ENCODE assay signal across 44 cellular contexts in genomic region chr1:152957561-152957960, GRCh38. TPM values are rescaled to one million over a fixed set of nuclear protein-coding genes. Genes with fewer than 3 reads are reported as not detected.
"Had no signal": no experiment of that assay in that cellular context is flagged by ENCODE, and none has a peak within 500 bp of the region (broad histone marks: within the 10 kb centered on the region; RNA-seq: fewer than 3 reads in every experiment).

No MANE protein-coding gene starts in this region.

- H3K27me3 Mint-ChIP-seq: activated naive CD8-positive, alpha-beta T cell treated with anti-CD3 and anti-CD28 coated beads, Interleukin-2, amount 50 U/mL, for 24 hours had no signal

- H3K9me3 ChIP-seq: adrenal gland, ascending aorta, body of pancreas, breast epithelium had no signal

- H3K27ac Mint-ChIP-seq: activated naive CD4-positive, alpha-beta T cell treated with anti-CD3 and anti-CD28 coated beads for 36 hours; activated naive CD4-positive, alpha-beta T cell treated with anti-CD3 and anti-CD28 coated beads, Interleukin-2, amount 10 ng/mL, durations not matched to agents 7 days and 5 days; activated naive CD4-positive, alpha-beta T cell treated with anti-CD3 and anti-CD28 coated beads, Interleukin-2, amount 50 U/mL, for 24 hours; activated naive CD4-positive, alpha-beta T cell treated with anti-CD3 and anti-CD28 coated beads, Interleukin-2, amount 50 U/mL, for 72 hours; activated naive CD8-positive, alpha-beta T cell; activated naive CD8-positive, alpha-beta T cell treated with anti-CD3 and anti-CD28 coated beads for 36 hours; activated naive CD8-positive, alpha-beta T cell treated with anti-CD3 and anti-CD28 coated beads, Interleukin-2, amount 10 ng/mL, durations not matched to agents 7 days and 5 days; activated naive CD8-positive, alpha-beta T cell treated with anti-CD3 and anti-CD28 coated beads, Interleukin-2, amount 50 U/mL, for 24 hours; activated T-cell treated with anti-CD3 and anti-CD28 coated beads, Interleukin-2, amount 50 U/mL, for 24 hours; activated T-cell treated with anti-CD3 and anti-CD28 coated beads, Interleukin-2, amount 50 U/mL, for 72 hours; activated T-helper 1 cell treated with anti-CD3 and anti-CD28 coated beads, Interleukin-12 subunit alpha, Interleukin-12 subunit beta, Interleukin-2, Interleukin-4 antibody, amounts not matched to agents 30 ng/mL and 10 ng/mL and 1 ng/mL, durations not matched to agents 14 hours and 24 hours and 36 hours; activated T-helper 17 cell treated with anti-CD3 and anti-CD28 coated beads, Interleukin-2, amount 50 U/mL, for 72 hours; activated T-helper 2 cell treated with anti-CD3 and anti-CD28 coated beads, Interferon-gamma antibody, Interleukin-2, Interleukin-4, amounts not matched to agents 10 μg/mL and 5 μg/mL and 100 μg/mL, durations not matched to agents 14 hours and 24 hours and 36 hours; brain had no signal

- H3K27me3 ChIP-seq: adrenal gland, ascending aorta, body of pancreas, brain microvascular endothelial cell, breast epithelium, cardiac muscle cell had no signal

- DNase-seq: activated effector memory CD4-positive, alpha-beta T cell treated with anti-CD3 and anti-CD28 coated beads, Interleukin-2, amount 50 U/mL, for 16 hours; activated effector memory CD4-positive, alpha-beta T cell treated with Interleukin-2 at 50 U/mL for 16 hours; activated gamma-delta T cell; activated gamma-delta T cell treated with Interleukin-2 at 50 U/mL for 16 hours; activated naive CD4-positive, alpha-beta T cell; activated naive CD4-positive, alpha-beta T cell treated with anti-CD3 and anti-CD28 coated beads for 36 hours; activated naive CD4-positive, alpha-beta T cell treated with anti-CD3 and anti-CD28 coated beads, Interleukin-2, amount 10 ng/mL, durations not matched to agents 7 days and 5 days; activated naive CD4-positive, alpha-beta T cell treated with anti-CD3 and anti-CD28 coated beads, Interleukin-2, amount 50 U/mL, for 16 hours; activated naive CD4-positive, alpha-beta T cell treated with Interleukin-2 at 50 U/mL for 16 hours; activated naive CD8-positive, alpha-beta T cell treated with anti-CD3 and anti-CD28 coated beads for 36 hours; activated naive CD8-positive, alpha-beta T cell treated with anti-CD3 and anti-CD28 coated beads, Interleukin-2, amount 10 ng/mL, durations not matched to agents 7 days and 5 days; activated naive CD8-positive, alpha-beta T cell treated with anti-CD3 and anti-CD28 coated beads, Interleukin-2, amount 50 U/mL, for 24 hours; activated T-cell treated with anti-CD3 and anti-CD28 coated beads, Interleukin-2, amount 50 U/mL, for 1 hour; activated T-cell treated with anti-CD3 and anti-CD28 coated beads, Interleukin-2, amount 50 U/mL, for 24 hours; activated T-cell treated with anti-CD3 and anti-CD28 coated beads, Interleukin-2, amount 50 U/mL, for 4 hours; activated T-cell treated with anti-CD3 and anti-CD28 coated beads, Interleukin-2, amount 50 U/mL, for 48 hours; activated T-cell treated with anti-CD3 and anti-CD28 coated beads, Interleukin-2, amount 50 U/mL, for 72 hours; adrenal gland; amniotic stem cell; amygdala; anterior cingulate cortex; aorta; body of pancreas; brain microvascular endothelial cell; caudate nucleus; central memory CD4-positive, alpha-beta T cell; cerebellar nuclear complex had no signal

- H3K4me3 ChIP-seq: adrenal gland, ascending aorta, body of pancreas, breast epithelium, cardiac muscle cell had no signal

- H3K4me3 Mint-ChIP-seq: activated naive CD4-positive, alpha-beta T cell treated with anti-CD3 and anti-CD28 coated beads for 36 hours; activated naive CD4-positive, alpha-beta T cell treated with anti-CD3 and anti-CD28 coated beads, Interleukin-2, amount 10 ng/mL, durations not matched to agents 7 days and 5 days; activated naive CD4-positive, alpha-beta T cell treated with anti-CD3 and anti-CD28 coated beads, Interleukin-2, amount 50 U/mL, for 24 hours; activated naive CD8-positive, alpha-beta T cell; activated naive CD8-positive, alpha-beta T cell treated with anti-CD3 and anti-CD28 coated beads for 36 hours; activated naive CD8-positive, alpha-beta T cell treated with anti-CD3 and anti-CD28 coated beads, Interleukin-2, amount 10 ng/mL, durations not matched to agents 7 days and 5 days; activated naive CD8-positive, alpha-beta T cell treated with anti-CD3 and anti-CD28 coated beads, Interleukin-2, amount 50 U/mL, for 24 hours; activated T-cell treated with anti-CD3 and anti-CD28 coated beads, Interleukin-2, amount 50 U/mL, for 24 hours; activated T-cell treated with anti-CD3 and anti-CD28 coated beads, Interleukin-2, amount 50 U/mL, for 4 hours; activated T-cell treated with anti-CD3 and anti-CD28 coated beads, Interleukin-2, amount 50 U/mL, for 72 hours; activated T-helper 1 cell treated with anti-CD3 and anti-CD28 coated beads, Interleukin-12 subunit alpha, Interleukin-12 subunit beta, Interleukin-2, Interleukin-4 antibody, amounts not matched to agents 30 ng/mL and 10 ng/mL and 1 ng/mL, durations not matched to agents 14 hours and 24 hours and 36 hours; activated T-helper 17 cell treated with anti-CD3 and anti-CD28 coated beads, Interleukin-2, amount 50 U/mL, for 72 hours; brain; central memory CD8-positive, alpha-beta T cell had no signal

- H3K4me1 Mint-ChIP-seq: activated naive CD4-positive, alpha-beta T cell treated with anti-CD3 and anti-CD28 coated beads, Interleukin-2, amount 10 ng/mL, durations not matched to agents 7 days and 5 days; activated naive CD4-positive, alpha-beta T cell treated with anti-CD3 and anti-CD28 coated beads, Interleukin-2, amount 50 U/mL, for 24 hours; activated naive CD8-positive, alpha-beta T cell treated with anti-CD3 and anti-CD28 coated beads, Interleukin-2, amount 10 ng/mL, durations not matched to agents 7 days and 5 days; activated naive CD8-positive, alpha-beta T cell treated with anti-CD3 and anti-CD28 coated beads, Interleukin-2, amount 50 U/mL, for 24 hours; activated T-helper 17 cell treated with anti-CD3 and anti-CD28 coated beads, Interleukin-2, amount 50 U/mL, for 72 hours; brain; central memory CD8-positive, alpha-beta T cell had no signal

- H3K4me1 ChIP-seq: adrenal gland, ascending aorta, body of pancreas, breast epithelium had no signal

- H3K9me3 Mint-ChIP-seq: activated naive CD4-positive, alpha-beta T cell treated with anti-CD3 and anti-CD28 coated beads for 36 hours; activated naive CD4-positive, alpha-beta T cell treated with anti-CD3 and anti-CD28 coated beads, Interleukin-2, amount 10 ng/mL, durations not matched to agents 7 days and 5 days; activated naive CD4-positive, alpha-beta T cell treated with anti-CD3 and anti-CD28 coated beads, Interleukin-2, amount 50 U/mL, for 24 hours; activated naive CD4-positive, alpha-beta T cell treated with anti-CD3 and anti-CD28 coated beads, Interleukin-2, amount 50 U/mL, for 72 hours; activated naive CD8-positive, alpha-beta T cell treated with anti-CD3 and anti-CD28 coated beads for 36 hours; activated naive CD8-positive, alpha-beta T cell treated with anti-CD3 and anti-CD28 coated beads, Interleukin-2, amount 10 ng/mL, durations not matched to agents 7 days and 5 days; activated T-cell treated with anti-CD3 and anti-CD28 coated beads, Interleukin-2, amount 50 U/mL, for 24 hours; activated T-cell treated with anti-CD3 and anti-CD28 coated beads, Interleukin-2, amount 50 U/mL, for 4 hours; activated T-cell treated with anti-CD3 and anti-CD28 coated beads, Interleukin-2, amount 50 U/mL, for 72 hours; activated T-helper 1 cell treated with anti-CD3 and anti-CD28 coated beads, Interleukin-12 subunit alpha, Interleukin-12 subunit beta, Interleukin-2, Interleukin-4 antibody, amounts not matched to agents 30 ng/mL and 10 ng/mL and 1 ng/mL, durations not matched to agents 14 hours and 24 hours and 36 hours; activated T-helper 17 cell treated with anti-CD3 and anti-CD28 coated beads, Interleukin-2, amount 50 U/mL, for 72 hours; activated T-helper 2 cell treated with anti-CD3 and anti-CD28 coated beads, Interferon-gamma antibody, Interleukin-2, Interleukin-4, amounts not matched to agents 10 μg/mL and 5 μg/mL and 100 μg/mL, durations not matched to agents 14 hours and 24 hours and 36 hours; brain; central memory CD8-positive, alpha-beta T cell had no signal

- H3K36me3 Mint-ChIP-seq: activated naive CD4-positive, alpha-beta T cell treated with anti-CD3 and anti-CD28 coated beads, Interleukin-2, amount 10 ng/mL, durations not matched to agents 7 days and 5 days; activated naive CD4-positive, alpha-beta T cell treated with anti-CD3 and anti-CD28 coated beads, Interleukin-2, amount 50 U/mL, for 24 hours; activated naive CD4-positive, alpha-beta T cell treated with anti-CD3 and anti-CD28 coated beads, Interleukin-2, amount 50 U/mL, for 72 hours; activated naive CD8-positive, alpha-beta T cell; activated naive CD8-positive, alpha-beta T cell treated with anti-CD3 and anti-CD28 coated beads for 36 hours; activated naive CD8-positive, alpha-beta T cell treated with anti-CD3 and anti-CD28 coated beads, Interleukin-2, amount 10 ng/mL, durations not matched to agents 7 days and 5 days; brain had no signal

- H3K27ac ChIP-seq: adrenal gland, ascending aorta, body of pancreas, brain microvascular endothelial cell, breast epithelium, cardiac muscle cell had no signal

- H3K36me3 ChIP-seq: adrenal gland, ascending aorta, brain microvascular endothelial cell, breast epithelium, cardiac muscle cell had no signal

RNA-seq across cellular contexts. Expression of gene SPRR5, which starts 10.6 kb away (rescaled TPM):
- total RNA-seq: activated naive CD4-positive, alpha-beta T cell treated with anti-CD3 and anti-CD28 coated beads for 36 hours; activated naive CD4-positive, alpha-beta T cell treated with anti-CD3 and anti-CD28 coated beads, Interleukin-2, amount 50 U/mL, for 72 hours; activated naive CD8-positive, alpha-beta T cell treated with anti-CD3 and anti-CD28 coated beads for 36 hours; activated naive CD8-positive, alpha-beta T cell treated with anti-CD3 and anti-CD28 coated beads, Interleukin-2, amount 10 ng/mL, durations not matched to agents 7 days and 5 days; activated T-cell treated with anti-CD3 and anti-CD28 coated beads, Interleukin-2, amount 50 U/mL, for 4 hours; activated T-cell treated with anti-CD3 and anti-CD28 coated beads, Interleukin-2, amount 50 U/mL, for 72 hours; activated T-helper 1 cell treated with anti-CD3 and anti-CD28 coated beads, Interleukin-12 subunit alpha, Interleukin-12 subunit beta, Interleukin-2, Interleukin-4 antibody, amounts not matched to agents 30 ng/mL and 10 ng/mL and 1 ng/mL, durations not matched to agents 14 hours and 24 hours and 36 hours; activated T-helper 17 cell treated with anti-CD3 and anti-CD28 coated beads, Interleukin-2, amount 50 U/mL, for 72 hours; activated T-helper 2 cell treated with anti-CD3 and anti-CD28 coated beads, Interferon-gamma antibody, Interleukin-2, Interleukin-4, amounts not matched to agents 10 μg/mL and 5 μg/mL and 100 μg/mL, durations not matched to agents 14 hours and 24 hours and 36 hours; adrenal gland; aorta; ascending aorta; astrocyte; body of pancreas; breast epithelium; bronchial epithelial cell; cardiac muscle cell; cardiac septum; cerebellum; chondrocyte had no signal
- polyA plus RNA-seq: adipose tissue, adrenal gland, aorta, cardiac muscle cell had no signal

RNA-seq across cellular contexts. Expression of gene SPRR4, which starts 12.9 kb away (rescaled TPM):
- total RNA-seq: activated naive CD4-positive, alpha-beta T cell treated with anti-CD3 and anti-CD28 coated beads for 36 hours; activated naive CD4-positive, alpha-beta T cell treated with anti-CD3 and anti-CD28 coated beads, Interleukin-2, amount 50 U/mL, for 72 hours; activated naive CD8-positive, alpha-beta T cell treated with anti-CD3 and anti-CD28 coated beads for 36 hours; activated naive CD8-positive, alpha-beta T cell treated with anti-CD3 and anti-CD28 coated beads, Interleukin-2, amount 10 ng/mL, durations not matched to agents 7 days and 5 days; activated T-cell treated with anti-CD3 and anti-CD28 coated beads, Interleukin-2, amount 50 U/mL, for 4 hours; activated T-cell treated with anti-CD3 and anti-CD28 coated beads, Interleukin-2, amount 50 U/mL, for 72 hours; activated T-helper 1 cell treated with anti-CD3 and anti-CD28 coated beads, Interleukin-12 subunit alpha, Interleukin-12 subunit beta, Interleukin-2, Interleukin-4 antibody, amounts not matched to agents 30 ng/mL and 10 ng/mL and 1 ng/mL, durations not matched to agents 14 hours and 24 hours and 36 hours; activated T-helper 17 cell treated with anti-CD3 and anti-CD28 coated beads, Interleukin-2, amount 50 U/mL, for 72 hours; activated T-helper 2 cell treated with anti-CD3 and anti-CD28 coated beads, Interferon-gamma antibody, Interleukin-2, Interleukin-4, amounts not matched to agents 10 μg/mL and 5 μg/mL and 100 μg/mL, durations not matched to agents 14 hours and 24 hours and 36 hours; adrenal gland; aorta; ascending aorta; astrocyte; body of pancreas; breast epithelium; bronchial epithelial cell; cardiac muscle cell; cardiac septum; cerebellum; chondrocyte had no signal
- polyA plus RNA-seq: adipose tissue, adrenal gland, aorta, cardiac muscle cell had no signal

RNA-seq across cellular contexts. Expression of gene SPRR1A, which starts 26.3 kb away (rescaled TPM):
- total RNA-seq: activated naive CD4-positive, alpha-beta T cell treated with anti-CD3 and anti-CD28 coated beads for 36 hours; activated naive CD4-positive, alpha-beta T cell treated with anti-CD3 and anti-CD28 coated beads, Interleukin-2, amount 50 U/mL, for 72 hours; activated naive CD8-positive, alpha-beta T cell treated with anti-CD3 and anti-CD28 coated beads for 36 hours; activated naive CD8-positive, alpha-beta T cell treated with anti-CD3 and anti-CD28 coated beads, Interleukin-2, amount 10 ng/mL, durations not matched to agents 7 days and 5 days; activated T-cell treated with anti-CD3 and anti-CD28 coated beads, Interleukin-2, amount 50 U/mL, for 4 hours; activated T-cell treated with anti-CD3 and anti-CD28 coated beads, Interleukin-2, amount 50 U/mL, for 72 hours; activated T-helper 1 cell treated with anti-CD3 and anti-CD28 coated beads, Interleukin-12 subunit alpha, Interleukin-12 subunit beta, Interleukin-2, Interleukin-4 antibody, amounts not matched to agents 30 ng/mL and 10 ng/mL and 1 ng/mL, durations not matched to agents 14 hours and 24 hours and 36 hours; activated T-helper 17 cell treated with anti-CD3 and anti-CD28 coated beads, Interleukin-2, amount 50 U/mL, for 72 hours; activated T-helper 2 cell treated with anti-CD3 and anti-CD28 coated beads, Interferon-gamma antibody, Interleukin-2, Interleukin-4, amounts not matched to agents 10 μg/mL and 5 μg/mL and 100 μg/mL, durations not matched to agents 14 hours and 24 hours and 36 hours; adrenal gland; aorta; ascending aorta; astrocyte; body of pancreas; breast epithelium; bronchial epithelial cell; cardiac muscle cell; cardiac septum; cerebellum; chondrocyte had no signal
- polyA plus RNA-seq: adrenal gland, aorta, cardiac muscle cell had no signal

RNA-seq across cellular contexts. Expression of gene SPRR3, which starts 44.0 kb away (rescaled TPM):
- total RNA-seq: activated naive CD4-positive, alpha-beta T cell treated with anti-CD3 and anti-CD28 coated beads for 36 hours; activated naive CD4-positive, alpha-beta T cell treated with anti-CD3 and anti-CD28 coated beads, Interleukin-2, amount 50 U/mL, for 72 hours; activated naive CD8-positive, alpha-beta T cell treated with anti-CD3 and anti-CD28 coated beads for 36 hours; activated naive CD8-positive, alpha-beta T cell treated with anti-CD3 and anti-CD28 coated beads, Interleukin-2, amount 10 ng/mL, durations not matched to agents 7 days and 5 days; activated T-cell treated with anti-CD3 and anti-CD28 coated beads, Interleukin-2, amount 50 U/mL, for 4 hours; activated T-cell treated with anti-CD3 and anti-CD28 coated beads, Interleukin-2, amount 50 U/mL, for 72 hours; activated T-helper 1 cell treated with anti-CD3 and anti-CD28 coated beads, Interleukin-12 subunit alpha, Interleukin-12 subunit beta, Interleukin-2, Interleukin-4 antibody, amounts not matched to agents 30 ng/mL and 10 ng/mL and 1 ng/mL, durations not matched to agents 14 hours and 24 hours and 36 hours; activated T-helper 17 cell treated with anti-CD3 and anti-CD28 coated beads, Interleukin-2, amount 50 U/mL, for 72 hours; activated T-helper 2 cell treated with anti-CD3 and anti-CD28 coated beads, Interferon-gamma antibody, Interleukin-2, Interleukin-4, amounts not matched to agents 10 μg/mL and 5 μg/mL and 100 μg/mL, durations not matched to agents 14 hours and 24 hours and 36 hours; body of pancreas; breast epithelium; cardiac muscle cell; cardiac septum; cerebellum; chondrocyte had no signal
- polyA plus RNA-seq: cardiac muscle cell had no signal

RNA-seq across cellular contexts. Expression of gene IVL, which starts 49.2 kb away (rescaled TPM):
- total RNA-seq: activated naive CD4-positive, alpha-beta T cell treated with anti-CD3 and anti-CD28 coated beads for 36 hours; activated naive CD4-positive, alpha-beta T cell treated with anti-CD3 and anti-CD28 coated beads, Interleukin-2, amount 50 U/mL, for 72 hours; activated naive CD8-positive, alpha-beta T cell treated with anti-CD3 and anti-CD28 coated beads for 36 hours; activated naive CD8-positive, alpha-beta T cell treated with anti-CD3 and anti-CD28 coated beads, Interleukin-2, amount 10 ng/mL, durations not matched to agents 7 days and 5 days; activated T-cell treated with anti-CD3 and anti-CD28 coated beads, Interleukin-2, amount 50 U/mL, for 4 hours; activated T-cell treated with anti-CD3 and anti-CD28 coated beads, Interleukin-2, amount 50 U/mL, for 72 hours; activated T-helper 1 cell treated with anti-CD3 and anti-CD28 coated beads, Interleukin-12 subunit alpha, Interleukin-12 subunit beta, Interleukin-2, Interleukin-4 antibody, amounts not matched to agents 30 ng/mL and 10 ng/mL and 1 ng/mL, durations not matched to agents 14 hours and 24 hours and 36 hours; activated T-helper 17 cell treated with anti-CD3 and anti-CD28 coated beads, Interleukin-2, amount 50 U/mL, for 72 hours; activated T-helper 2 cell treated with anti-CD3 and anti-CD28 coated beads, Interferon-gamma antibody, Interleukin-2, Interleukin-4, amounts not matched to agents 10 μg/mL and 5 μg/mL and 100 μg/mL, durations not matched to agents 14 hours and 24 hours and 36 hours; adrenal gland; aorta; ascending aorta; body of pancreas; breast epithelium; cardiac muscle cell; cardiac septum; cerebellum; chondrocyte had no signal
- polyA plus RNA-seq: cardiac muscle cell had no signal
